ENCODE assay signal across 31 cellular contexts in the genomic region with DNA sequence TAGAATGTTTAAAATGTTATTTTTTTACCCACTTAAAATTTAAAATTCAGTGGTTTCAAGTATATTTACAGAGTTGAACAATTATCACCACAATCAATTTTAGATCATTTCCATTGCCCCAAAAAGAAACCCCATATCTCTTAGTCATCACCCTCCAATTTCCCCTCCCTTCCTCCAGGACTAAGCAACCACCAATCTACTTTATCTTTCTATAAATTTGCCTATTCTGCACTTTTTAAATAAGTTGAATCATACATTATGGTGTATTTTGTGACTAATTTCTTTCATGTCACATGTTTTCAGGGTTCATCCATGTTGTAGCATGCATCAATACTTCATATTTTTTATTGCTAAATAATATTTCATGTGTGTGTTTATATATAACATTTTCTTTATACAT.
"Had no signal": no experiment of that assay in that cellular context is flagged by ENCODE, and none has a peak within 500 bp of the region (broad histone marks: within the 10 kb centered on the region; RNA-seq: fewer than 3 reads in every experiment).

No MANE protein-coding gene starts in this region.

- H3K4me2 ChIP-seq: hepatocyte, neural progenitor cell, smooth muscle cell had no signal

- H3K4me3 Mint-ChIP-seq: dendritic cell treated with granulocyte-macrophage colony-stimulating factor and Interleukin-4, amounts not matched to agents 40 ng/mL and 50 ng/mL, for 4 days; endodermal cell; memory B cell; naive B cell; nephron; neural progenitor cell had no signal

- H3K4me1 Mint-ChIP-seq: endodermal cell, memory B cell, naive B cell, nephron, neural progenitor cell had no signal

- H3K36me3 ChIP-seq: colonic mucosa, gastroesophageal sphincter, heart left ventricle, neural progenitor cell, thoracic aorta, tibial nerve, upper lobe of left lung had no signal

- H3K27ac ChIP-seq: colonic mucosa, epithelial cell of prostate, gastroesophageal sphincter, hepatocyte, neural progenitor cell, parathyroid adenoma, thoracic aorta, tibial nerve, upper lobe of left lung had no signal

- H3K4me1 ChIP-seq: colonic mucosa, gastroesophageal sphincter, heart left ventricle, neural progenitor cell, parathyroid adenoma, tibial nerve, upper lobe of left lung had no signal

- ATAC-seq: esophagus mucosa, gastroesophageal sphincter, heart left ventricle, left lobe of liver, mucosa of descending colon, sciatic nerve had no signal

- H3K79me2 ChIP-seq: hepatocyte, parathyroid adenoma had no signal

- H3K27me3 Mint-ChIP-seq: dendritic cell treated with granulocyte-macrophage colony-stimulating factor and Interleukin-4, amounts not matched to agents 40 ng/mL and 50 ng/mL, for 4 days had no signal

- H3K4me3 ChIP-seq: colonic mucosa, gastroesophageal sphincter, heart left ventricle, hepatocyte, lung, mucosa of descending colon, neural progenitor cell, smooth muscle cell, thoracic aorta, tibial nerve, upper lobe of left lung had no signal

- H3K36me3 Mint-ChIP-seq: memory B cell, naive B cell, neural progenitor cell had no signal

- FAIRE-seq: kidney, urothelium cell line had no signal

- H2AFZ ChIP-seq: hepatocyte, neural progenitor cell, parathyroid adenoma had no signal

- H3K9me3 ChIP-seq: colonic mucosa, gastroesophageal sphincter, mucosa of descending colon, thoracic aorta, upper lobe of left lung had no signal

- H3K9ac ChIP-seq: neural progenitor cell, parathyroid adenoma had no signal

- H3K27ac Mint-ChIP-seq: dendritic cell treated with granulocyte-macrophage colony-stimulating factor and Interleukin-4, amounts not matched to agents 40 ng/mL and 50 ng/mL, for 4 days; endodermal cell; memory B cell; naive B cell; nephron; neural progenitor cell; progenitor cell of endocrine pancreas had no signal

- H3K27me3 ChIP-seq: colonic mucosa, gastroesophageal sphincter, heart left ventricle, hepatocyte, neural progenitor cell, tibial nerve, upper lobe of left lung had no signal

- H3K9me3 Mint-ChIP-seq: dendritic cell treated with granulocyte-macrophage colony-stimulating factor and Interleukin-4, amounts not matched to agents 40 ng/mL and 50 ng/mL, for 4 days; endodermal cell; neural progenitor cell had no signal

- DNase-seq: colonic mucosa; effector CD8-positive, alpha-beta T cell; endodermal cell; foreskin fibroblast; heart left ventricle; kidney; mucosa of descending colon; naive B cell; stimulated activated CD4-positive, alpha-beta T cell treated with anti-CD3 and anti-CD28 coated beads, Interleukin-12 subunit alpha, Interleukin-12 subunit beta, amount 100 ng/mL, for 4 hours; stimulated activated CD4-positive, alpha-beta T cell treated with anti-CD3 and anti-CD28 coated beads, Interleukin-1b, Interleukin-23, amount 100 ng/mL, for 48 hours; stimulated activated CD4-positive, alpha-beta T cell treated with anti-CD3 and anti-CD28 coated beads, Interleukin-4, amount 100 ng/mL, for 1 hour; stimulated activated CD8-positive, alpha-beta memory T cell treated with anti-CD3 and anti-CD28 coated beads, Interleukin-4, amount 100 ng/mL, for 48 hours; stimulated activated naive CD4-positive, alpha-beta T cell treated with Interleukin-2 at 50 U/mL for 16 hours; upper lobe of left lung had no signal
